ENCODE assay signal across 29 cellular contexts in the genomic region with DNA sequence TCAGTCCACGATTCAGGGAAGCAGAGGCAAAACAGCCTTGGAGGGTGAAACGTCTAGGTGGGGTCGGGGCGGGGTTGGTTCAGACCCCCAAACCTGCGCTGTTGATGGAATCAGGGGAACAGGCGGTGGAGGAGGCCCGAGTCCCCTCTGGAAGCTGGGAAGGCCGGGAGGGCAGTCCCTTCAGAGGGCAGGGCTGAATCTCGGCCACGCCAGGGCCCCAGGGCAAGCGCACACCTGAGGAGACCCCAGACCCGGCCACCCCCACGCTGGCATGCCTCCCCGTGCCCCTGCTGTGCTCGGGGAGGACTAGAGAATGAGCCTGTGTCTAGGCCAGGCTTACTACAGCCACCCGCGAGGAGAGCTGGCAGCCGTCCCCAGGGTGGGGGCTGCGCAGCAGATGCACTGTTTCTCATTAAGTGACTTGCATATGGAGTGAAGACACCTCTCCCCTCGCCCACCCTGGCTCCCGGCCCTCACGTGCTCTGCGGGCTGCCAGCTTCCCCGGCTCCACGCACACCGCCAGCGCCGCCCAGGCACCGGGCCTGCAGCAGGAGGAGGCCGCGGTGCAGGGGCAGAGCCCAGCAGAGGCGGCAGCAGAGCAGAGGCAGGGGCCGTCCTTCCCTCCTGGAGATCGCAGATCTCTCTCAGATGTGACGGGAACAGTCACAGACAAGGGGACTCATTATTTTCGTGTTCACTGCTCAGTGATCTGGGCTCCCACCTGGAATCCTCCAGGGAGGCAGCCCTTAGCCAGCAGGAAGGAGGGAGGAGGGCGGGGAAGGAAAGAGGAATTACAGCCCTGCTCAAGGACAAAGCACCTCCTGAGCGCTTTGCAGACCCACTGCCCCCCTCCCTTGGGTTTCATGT. TPM values are rescaled to one million over a fixed set of nuclear protein-coding genes. Genes with fewer than 3 reads are reported as not detected.
DNase-seq lines count a peak whose midpoint lies in the region; ATAC-seq and TF ChIP-seq lines count a peak whose summit lies in the region.
"Had no signal": no experiment of that assay in that cellular context is flagged by ENCODE, and none has a peak within 500 bp of the region (broad histone marks: within the 10 kb centered on the region; RNA-seq: fewer than 3 reads in every experiment).

No MANE protein-coding gene starts in this region.

- peak overlapping the region in 44 of 59 donors; percentile 2 to 74 (median 49) for H3K27ac ChIP-seq in dorsolateral prefrontal cortex
- H3K27ac ChIP-seq: lower lobe of right lung, testis had no signal

- ATAC-seq in HG02884 (IDR thresholded peaks at IDR 0.05; ENCODE audit: unreplicated experiment) = no peak
- no peak for ATAC-seq in GM18505 (IDR thresholded peaks at IDR 0.05; ENCODE audit: unreplicated experiment)
- no peak for ATAC-seq in HG03175 (IDR thresholded peaks at IDR 0.05; ENCODE audit: unreplicated experiment)
- no peak for ATAC-seq in GM21576 (IDR thresholded peaks at IDR 0.05; ENCODE audit: unreplicated experiment)
- ATAC-seq: activated naive CD8-positive, alpha-beta T cell treated with anti-CD3 and anti-CD28 coated beads, Interleukin-2, amount 50 U/mL, for 24 hours; activated T-cell treated with anti-CD3 and anti-CD28 coated beads, Interleukin-2, amount 50 U/mL, for 4 hours; mucosa of descending colon; sciatic nerve had no signal

- no peak for TF ChIP-seq POLR2A in GM18505 (IDR thresholded peaks at IDR 0.05; ENCODE audit: borderline replicate concordance, extremely low read depth, insufficient read depth, insufficient read length)

- TF ChIP-seq CTCF in BE2C (IDR thresholded peaks at IDR 0.05; ENCODE audit: low read depth, low read length) (no peak), dorsolateral prefrontal cortex (IDR thresholded peaks at IDR 0.05 in 54 of 56, conservative IDR thresholded peaks at IDR 0.05 in 2 of 56; ENCODE audit: low read depth in 1 of 56, partially characterized antibody in 56 of 56) (no peak)

- intact Hi-C loops in dorsolateral prefrontal cortex (cut with DNase I) = no loop called here

- no peak overlapping the region for H3K4me3 ChIP-seq in BE2C (ENCODE audit: low read depth, low read length)
- H3K4me3 ChIP-seq in H7 (ENCODE audit: insufficient read depth, low read depth, low read length) = no peak overlapping the region
- no peak overlapping the region for H3K4me3 ChIP-seq in dorsolateral prefrontal cortex
- H3K4me3 ChIP-seq: lower lobe of right lung, mucosa of descending colon, testis had no signal

- peak; percentile 39 for DNase-seq in BE2C
- peak; percentile 76 for DNase-seq in H7
- peak in 1 of 10 donors; percentile 27 for DNase-seq in dorsolateral prefrontal cortex
- DNase-seq in left kidney (ENCODE audit: low read depth, low spot score) = peak; percentile 79
- DNase-seq: activated CD4-positive, alpha-beta T cell treated with anti-CD3 and anti-CD28 coated beads, Interleukin-2, amount 50 U/mL, for 1 hour; activated naive CD8-positive, alpha-beta T cell treated with anti-CD3 and anti-CD28 coated beads, Interleukin-2, amount 50 U/mL, for 24 hours; activated T-cell treated with anti-CD3 and anti-CD28 coated beads, Interleukin-2, amount 50 U/mL, for 4 hours; C1 segment of cervical spinal cord; Caco-2; DMS79; GF-D8; HFFc6; kidney glomerular epithelial cell; lower lobe of right lung; mucosa of descending colon; NCI-H1048; NCI-H2029; NK-92 treated with Interleukin-12 subunit alpha and Interleukin-12 subunit beta, amount 100 ng/mL, for 24 hours; Right ventricle myocardium superior; stimulated activated CD4-positive, alpha-beta T cell treated with anti-CD3 and anti-CD28 coated beads, Interleukin-12 subunit alpha, Interleukin-12 subunit beta, amount 100 ng/mL, for 4 hours; stimulated activated CD4-positive, alpha-beta T cell treated with anti-CD3 and anti-CD28 coated beads, Interleukin-4, amount 100 ng/mL, for 1 hour; SW 1271; testis had no signal

- H3K27me3 ChIP-seq in BE2C = no peaks in the 10 kb centered on the region
- H3K27me3 ChIP-seq in H7 (ENCODE audit: control insufficient read depth, insufficient read depth, low read length) = no peaks in the 10 kb centered on the region; the same call in 1 of the 2 replicates
- peaks cover 0 to 4% (median 0%) of the 10 kb centered on the region in 45 donors for H3K27me3 ChIP-seq in dorsolateral prefrontal cortex
- H3K27me3 ChIP-seq: testis had no signal

- no peaks in the 10 kb centered on the region for H3K36me3 ChIP-seq in BE2C
- no peaks in the 10 kb centered on the region for H3K36me3 ChIP-seq in H7 (replicated peaks; ENCODE audit: control insufficient read depth, insufficient read depth, low read length)
- H3K36me3 ChIP-seq: lower lobe of right lung had no signal

- H3K4me1 ChIP-seq in BE2C = no peaks in the 10 kb centered on the region
- H3K4me1 ChIP-seq: Caco-2, lower lobe of right lung, testis had no signal

- H3K9me3 ChIP-seq in BE2C = no peaks in the 10 kb centered on the region
- H3K9me3 ChIP-seq: Caco-2, lower lobe of right lung, mucosa of descending colon, testis had no signal

RNA-seq across cellular contexts. Expression of a gene that starts 47.1 kb away (rescaled TPM):
- not detected for polyA plus RNA-seq in BE2C (2012; ENCODE audit: insufficient read depth, insufficient read length, low read depth)
- total RNA-seq in H7 (2014; rRNA removed; shearing (Covaris generic)) = 0.21 and 0.26 TPM in 2 replicates
- total RNA-seq in dorsolateral prefrontal cortex = 100 to 1,000 TPM in 119 of 120 experiments, 10 to 100 TPM in 1; 75.9 to 296 (median 202) TPM
- total RNA-seq: activated T-cell treated with anti-CD3 and anti-CD28 coated beads, Interleukin-2, amount 50 U/mL, for 4 hours; Caco-2; dermis microvascular lymphatic vessel endothelial cell had no signal

Comparison
In these comparisons a context has a peak if more than half of its experiments do, and no peak if none do; other contexts are left out.
1. RNA of a gene that starts 47.1 kb away (total RNA-seq): 75.9 to 296 TPM in dorsolateral prefrontal cortex; 0.21 to 0.26 TPM in H7; every median in the first group is over 10 times any median in the second.